12 cellular contexts compared by ENCODE assay signal in the genomic region with DNA sequence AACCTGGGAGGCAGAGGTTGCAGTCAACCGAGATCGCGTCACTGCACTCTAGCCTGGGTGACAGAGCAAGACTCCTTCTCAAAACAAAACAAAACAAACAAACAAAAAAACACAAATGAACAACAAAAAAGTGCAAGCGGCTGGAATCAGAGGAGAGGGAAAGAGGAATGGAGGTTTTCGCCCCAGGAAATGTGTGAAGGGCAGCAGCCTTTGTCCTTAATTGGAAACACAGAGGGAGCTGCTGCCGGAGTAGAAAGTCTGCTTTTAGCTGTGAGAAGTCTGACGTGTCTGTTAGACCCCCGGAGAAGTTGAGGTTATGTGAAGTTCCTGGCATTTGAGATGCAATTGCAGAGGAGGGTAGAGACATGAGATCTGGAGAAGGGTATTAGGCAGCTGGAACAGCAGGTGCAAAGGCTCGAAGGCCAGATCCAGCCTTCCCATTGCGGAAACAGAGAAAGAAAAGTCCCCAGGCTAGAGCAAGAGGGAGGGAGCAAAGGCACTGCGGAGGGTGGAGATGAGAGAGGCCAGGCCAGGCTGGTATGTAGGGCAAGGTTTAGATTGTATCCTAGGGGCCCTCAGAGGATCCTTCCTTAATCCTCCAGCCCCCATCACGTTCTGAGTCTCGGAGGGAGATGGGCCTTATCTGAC. TPM values are rescaled to one million over a fixed set of nuclear protein-coding genes. Genes with fewer than 3 reads are reported as not detected.
DNase-seq lines count a peak whose midpoint lies in the region; ATAC-seq and TF ChIP-seq lines count a peak whose summit lies in the region.
"Had no signal": no experiment of that assay in that cellular context is flagged by ENCODE, and none has a peak within 500 bp of the region (broad histone marks: within the 10 kb centered on the region; RNA-seq: fewer than 3 reads in every experiment).

No MANE protein-coding gene starts in this region.

- H3K27ac ChIP-seq in CD4-positive, alpha-beta T cell (ENCODE audit: low read depth, low read length): peak overlapping the region; percentile 47
- H3K27ac ChIP-seq in GM23338 (ENCODE audit: low read depth): no peak overlapping the region

- no peak for DNase-seq in CD4-positive, alpha-beta T cell
- no peak for DNase-seq in GM23338 (ENCODE audit: low spot score)
- no peak for DNase-seq in activated T-helper 2 cell treated with anti-CD3 and anti-CD28 coated beads, Interferon-gamma antibody, Interleukin-2, Interleukin-4, amounts not matched to agents 10 μg/mL and 5 μg/mL and 100 μg/mL, durations not matched to agents 14 hours and 24 hours and 36 hours (ENCODE audit: low spot score)
- DNase-seq in natural killer cell: no peak
- DNase-seq in DMS153 treated with DMSO at 0.1 percent for 48 hours (lab: John Stamatoyannopoulos, UW; ENCODE audit: unreplicated experiment): no peak
- DNase-seq in endothelial cell (ENCODE audit: low spot score): no peak
- DNase-seq in COLO829 (ENCODE audit: low spot score): no peak
- DNase-seq: anterior cingulate cortex, Calu3, mesendoderm had no signal

- H3K79me2 ChIP-seq in GM23338 (replicated peaks; ENCODE audit: insufficient read depth): no peaks in the 10 kb centered on the region

- H2AFZ ChIP-seq in GM23338: peak overlapping the region; percentile 75; the same call in 1 of the 2 replicates

- H3K4me3 Mint-ChIP-seq in CD4-positive, alpha-beta T cell: peak overlapping the region; percentile 91
- H3K4me3 Mint-ChIP-seq in GM23338 (no peak overlapping the region; the same call in 2 of the 3 replicates), natural killer cell (peak overlapping the region; percentile 55), endothelial cell (ENCODE audit: unreplicated experiment) (no peak overlapping the region)
- peak overlapping the region; percentile 74 for H3K4me3 Mint-ChIP-seq in activated T-helper 2 cell treated with anti-CD3 and anti-CD28 coated beads, Interferon-gamma antibody, Interleukin-2, Interleukin-4, amounts not matched to agents 10 μg/mL and 5 μg/mL and 100 μg/mL, durations not matched to agents 14 hours and 24 hours and 36 hours (ENCODE audit: low read depth)

- H3K9me3 Mint-ChIP-seq in CD4-positive, alpha-beta T cell: no peaks in the 10 kb centered on the region
- H3K9me3 Mint-ChIP-seq in GM23338: no peaks in the 10 kb centered on the region; the same call in 2 of the 3 replicates
- H3K9me3 Mint-ChIP-seq in activated T-helper 2 cell treated with anti-CD3 and anti-CD28 coated beads, Interferon-gamma antibody, Interleukin-2, Interleukin-4, amounts not matched to agents 10 μg/mL and 5 μg/mL and 100 μg/mL, durations not matched to agents 14 hours and 24 hours and 36 hours: no peaks in the 10 kb centered on the region
- no peaks in the 10 kb centered on the region for H3K9me3 Mint-ChIP-seq in natural killer cell
- no peaks in the 10 kb centered on the region for H3K9me3 Mint-ChIP-seq in endothelial cell (ENCODE audit: unreplicated experiment)

- 0 out of 2 replicates have a peak, but pooled peaks cover 8% of the 10 kb centered on the region for H3F3A ChIP-seq in GM23338 (replicated peaks; ENCODE audit: low read depth)

- no peak overlapping the region for H3K4me3 ChIP-seq in GM23338

- POLR2A ChIA-PET in CD4-positive, alpha-beta T cell (lab: Charles Lee): interaction anchor here (1.0 to 3.8 kb wide), 5 partner anchors 26 to 539 kb away, joined by 3 to 32 read pairs (median 7); partner anchors contain the start of genes MPND and YJU2

- peak; percentile 11 for ATAC-seq in CD4-positive, alpha-beta T cell (ENCODE audit: poor library complexity)
- ATAC-seq in GM23338: no peak
- no peak for ATAC-seq in natural killer cell

- no peak overlapping the region for H3K4me2 ChIP-seq in GM23338

- peaks cover 44% of the 10 kb centered on the region for H3K4me1 Mint-ChIP-seq in CD4-positive, alpha-beta T cell (ENCODE audit: low read depth)
- H3K4me1 Mint-ChIP-seq in GM23338: peaks cover 15% of the 10 kb centered on the region
- H3K4me1 Mint-ChIP-seq in activated T-helper 2 cell treated with anti-CD3 and anti-CD28 coated beads, Interferon-gamma antibody, Interleukin-2, Interleukin-4, amounts not matched to agents 10 μg/mL and 5 μg/mL and 100 μg/mL, durations not matched to agents 14 hours and 24 hours and 36 hours (ENCODE audit: low read depth): peaks cover 29% of the 10 kb centered on the region
- peaks cover 30 to 53% of the 10 kb centered on the region in 2 donors for H3K4me1 Mint-ChIP-seq in natural killer cell
- no peaks in the 10 kb centered on the region for H3K4me1 Mint-ChIP-seq in endothelial cell (ENCODE audit: unreplicated experiment)

- intact Hi-C loops in CD4-positive, alpha-beta T cell (cut with DNase I, micrococcal nuclease): loop anchor here (2.0 to 5.0 kb wide), 2 partner anchors 41 kb away; partner anchors contain the start of gene MPND (in 2 of the 2)
- intact Hi-C loops in activated T-helper 2 cell treated with anti-CD3 and anti-CD28 coated beads, Interferon-gamma antibody, Interleukin-2, Interleukin-4, amounts not matched to agents 10 μg/mL and 5 μg/mL and 100 μg/mL, durations not matched to agents 14 hours and 24 hours and 36 hours (cut with micrococcal nuclease): no loop called here
- intact Hi-C loops in natural killer cell (cut with micrococcal nuclease): loop anchor here (5.0 kb wide), 1 partner anchor 34 kb away; no protein-coding TSS in a partner anchor

- peak overlapping the region; percentile 88 for H3K27ac Mint-ChIP-seq in CD4-positive, alpha-beta T cell
- H3K27ac Mint-ChIP-seq in GM23338: no peak overlapping the region
- H3K27ac Mint-ChIP-seq in activated T-helper 2 cell treated with anti-CD3 and anti-CD28 coated beads, Interferon-gamma antibody, Interleukin-2, Interleukin-4, amounts not matched to agents 10 μg/mL and 5 μg/mL and 100 μg/mL, durations not matched to agents 14 hours and 24 hours and 36 hours: peak overlapping the region; percentile 79
- H3K27ac Mint-ChIP-seq in natural killer cell: peak overlapping the region; percentile 80 to 94
- no peak overlapping the region for H3K27ac Mint-ChIP-seq in endothelial cell (ENCODE audit: unreplicated experiment)

- no peaks in the 10 kb centered on the region for H3K27me3 Mint-ChIP-seq in CD4-positive, alpha-beta T cell
- H3K27me3 Mint-ChIP-seq in GM23338 (ENCODE audit: insufficient read depth, low read depth, poor library complexity): peaks cover 8% of the 10 kb centered on the region
- no peaks in the 10 kb centered on the region for H3K27me3 Mint-ChIP-seq in activated T-helper 2 cell treated with anti-CD3 and anti-CD28 coated beads, Interferon-gamma antibody, Interleukin-2, Interleukin-4, amounts not matched to agents 10 μg/mL and 5 μg/mL and 100 μg/mL, durations not matched to agents 14 hours and 24 hours and 36 hours (ENCODE audit: low read depth)
- no peaks in the 10 kb centered on the region for H3K27me3 Mint-ChIP-seq in natural killer cell (ENCODE audit: low read depth in 2 of 2)
- peaks cover 4% of the 10 kb centered on the region for H3K27me3 Mint-ChIP-seq in endothelial cell (ENCODE audit: unreplicated experiment)

- no peak for TF ChIP-seq CTCF in CD4-positive, alpha-beta T cell (IDR thresholded peaks at IDR 0.05)
- TF ChIP-seq CTCF in GM23338 (conservative IDR thresholded peaks at IDR 0.05; ENCODE audit: low read depth in 2 of 2): no peak
- TF ChIP-seq CTCF in natural killer cell (IDR thresholded peaks at IDR 0.05): no peak
- no peak for TF ChIP-seq CTCF in endothelial cell (IDR thresholded peaks at IDR 0.05; ENCODE audit: unreplicated experiment)

- CTCF ChIA-PET in CD4-positive, alpha-beta T cell (lab: Charles Lee): interaction anchor here (0.6 kb wide), 1 partner anchor 1851 kb away, joined by 3 read pairs; no protein-coding TSS in a partner anchor

- no peaks in the 10 kb centered on the region for H3K27me3 ChIP-seq in CD4-positive, alpha-beta T cell (ENCODE audit: control insufficient read depth, insufficient read depth, low read length)
- no peaks in the 10 kb centered on the region for H3K27me3 ChIP-seq in GM23338 (ENCODE audit: insufficient read depth)

- no peaks in the 10 kb centered on the region for H4K20me1 ChIP-seq in GM23338 (replicated peaks; ENCODE audit: insufficient read depth)

- peaks cover 7% of the 10 kb centered on the region for H3K36me3 Mint-ChIP-seq in CD4-positive, alpha-beta T cell (ENCODE audit: low read depth)
- peaks cover 11% of the 10 kb centered on the region for H3K36me3 Mint-ChIP-seq in GM23338 (ENCODE audit: low read depth)
- H3K36me3 Mint-ChIP-seq in activated T-helper 2 cell treated with anti-CD3 and anti-CD28 coated beads, Interferon-gamma antibody, Interleukin-2, Interleukin-4, amounts not matched to agents 10 μg/mL and 5 μg/mL and 100 μg/mL, durations not matched to agents 14 hours and 24 hours and 36 hours (ENCODE audit: low read depth): peaks cover 3% of the 10 kb centered on the region
- H3K36me3 Mint-ChIP-seq in natural killer cell: no peaks in the 10 kb centered on the region
- peaks cover 3% of the 10 kb centered on the region for H3K36me3 Mint-ChIP-seq in endothelial cell (ENCODE audit: low read depth, unreplicated experiment)

- H3K9me3 ChIP-seq in CD4-positive, alpha-beta T cell (ENCODE audit: control insufficient read depth, low read length): no peaks in the 10 kb centered on the region

- H3K4me1 ChIP-seq in GM23338 (ENCODE audit: insufficient read depth): no peaks in the 10 kb centered on the region; the same call in 1 of the 2 replicates

- H3K9me2 ChIP-seq in GM23338 (ENCODE audit: insufficient read depth): no peaks in the 10 kb centered on the region

- H3K36me3 ChIP-seq in GM23338 (ENCODE audit: insufficient read depth): no peaks in the 10 kb centered on the region

RNA-seq across cellular contexts. Expression of gene TMIGD2, which starts 0.5 kb away (rescaled TPM):
- 10 to 100 TPM; 17.6 to 20.9 TPM for total RNA-seq in CD4-positive, alpha-beta T cell
- total RNA-seq in GM23338 (2014; rRNA removed; shearing (Covaris generic)): 0.76 and 0.93 TPM in 2 replicates
- 0.24 and 0.79 TPM in 2 replicates for polyA plus RNA-seq in GM23338 (2016; fragmentation: Nextera tagmentation; extraction: Ambion mirVana)
- total RNA-seq in activated T-helper 2 cell treated with anti-CD3 and anti-CD28 coated beads, Interferon-gamma antibody, Interleukin-2, Interleukin-4, amounts not matched to agents 10 μg/mL and 5 μg/mL and 100 μg/mL, durations not matched to agents 14 hours and 24 hours and 36 hours: 9.2 and 10.8 TPM in 2 replicates
- total RNA-seq in natural killer cell (10 to 100 TPM; 33.8 to 45.3 (median 41.1) TPM), endothelial cell (ENCODE audit: unreplicated experiment) (not detected)
- total RNA-seq: Calu3, M059J, renal cortical epithelial cell had no signal

RNA-seq across cellular contexts. Expression of gene FSD1, which starts 2.7 kb away (rescaled TPM):
- 1 to 10 TPM in 1 of 2 experiments, under 1 TPM in 1; 0.98 to 1.0 TPM for total RNA-seq in CD4-positive, alpha-beta T cell
- total RNA-seq in GM23338 (2014; rRNA removed; shearing (Covaris generic)): 54.0 and 82.9 TPM in 2 replicates
- polyA plus RNA-seq in GM23338 (2016; fragmentation: Nextera tagmentation; extraction: Ambion mirVana): 50.7 and 52.1 TPM in 2 replicates
- total RNA-seq in activated T-helper 2 cell treated with anti-CD3 and anti-CD28 coated beads, Interferon-gamma antibody, Interleukin-2, Interleukin-4, amounts not matched to agents 10 μg/mL and 5 μg/mL and 100 μg/mL, durations not matched to agents 14 hours and 24 hours and 36 hours: 26.8 and 32.8 TPM in 2 replicates
- total RNA-seq in natural killer cell (10 to 100 TPM; 15.5 to 18.2 (median 16.4) TPM), endothelial cell (ENCODE audit: unreplicated experiment) (19.0 TPM)

RNA-seq across cellular contexts. Expression of gene SHD, which starts 22.6 kb away (rescaled TPM):
- under 1 TPM; 0.14 to 0.64 TPM for total RNA-seq in CD4-positive, alpha-beta T cell
- total RNA-seq in GM23338 (2014; rRNA removed; shearing (Covaris generic)): 1.8 and 7.5 TPM in 2 replicates
- polyA plus RNA-seq in GM23338 (2016; fragmentation: Nextera tagmentation; extraction: Ambion mirVana): 6.4 and 8.0 TPM in 2 replicates
- 0.46 and 1.2 TPM in 2 replicates for total RNA-seq in activated T-helper 2 cell treated with anti-CD3 and anti-CD28 coated beads, Interferon-gamma antibody, Interleukin-2, Interleukin-4, amounts not matched to agents 10 μg/mL and 5 μg/mL and 100 μg/mL, durations not matched to agents 14 hours and 24 hours and 36 hours
- total RNA-seq in natural killer cell (under 1 TPM in 1 of 3 donors, not detected in 2; 0.20 TPM), endothelial cell (ENCODE audit: unreplicated experiment) (0.90 TPM)
- total RNA-seq: Calu3, M059J, renal cortical epithelial cell had no signal

RNA-seq across cellular contexts. Expression of gene STAP2, which starts 36.9 kb away (rescaled TPM):
- total RNA-seq in CD4-positive, alpha-beta T cell: 1 to 10 TPM; 1.7 to 1.8 TPM
- 9.2 and 15.1 TPM in 2 replicates for total RNA-seq in GM23338 (2014; rRNA removed; shearing (Covaris generic))
- polyA plus RNA-seq in GM23338 (2016; fragmentation: Nextera tagmentation; extraction: Ambion mirVana): 20.7 and 21.7 TPM in 2 replicates
- total RNA-seq in activated T-helper 2 cell treated with anti-CD3 and anti-CD28 coated beads, Interferon-gamma antibody, Interleukin-2, Interleukin-4, amounts not matched to agents 10 μg/mL and 5 μg/mL and 100 μg/mL, durations not matched to agents 14 hours and 24 hours and 36 hours: 15.4 and 17.1 TPM in 2 replicates
- total RNA-seq in natural killer cell (1 to 10 TPM; 1.4 to 3.3 (median 2.0) TPM), endothelial cell (ENCODE audit: unreplicated experiment) (66.2 TPM)

RNA-seq across cellular contexts. Expression of gene MPND, which starts 41.6 kb away (rescaled TPM):
- 10 to 100 TPM; 10.3 to 11.0 TPM for total RNA-seq in CD4-positive, alpha-beta T cell
- total RNA-seq in GM23338 (2014; rRNA removed; shearing (Covaris generic)): 9.1 and 15.6 TPM in 2 replicates
- polyA plus RNA-seq in GM23338 (2016; fragmentation: Nextera tagmentation; extraction: Ambion mirVana): 11.8 and 22.5 TPM in 2 replicates
- total RNA-seq in activated T-helper 2 cell treated with anti-CD3 and anti-CD28 coated beads, Interferon-gamma antibody, Interleukin-2, Interleukin-4, amounts not matched to agents 10 μg/mL and 5 μg/mL and 100 μg/mL, durations not matched to agents 14 hours and 24 hours and 36 hours: 19.3 and 20.2 TPM in 2 replicates
- 10 to 100 TPM; 30.4 to 38.4 (median 31.1) TPM for total RNA-seq in natural killer cell
- 18.3 TPM for total RNA-seq in endothelial cell (ENCODE audit: unreplicated experiment)

Comparison
In these comparisons a context has a peak if more than half of its experiments do, and no peak if none do; other contexts are left out.
1. H3K27ac Mint-ChIP-seq: peak in CD4-positive, alpha-beta T cell (single experiment), activated T-helper 2 cell treated with anti-CD3 and anti-CD28 coated beads, Interferon-gamma antibody, Interleukin-2, Interleukin-4, amounts not matched to agents 10 μg/mL and 5 μg/mL and 100 μg/mL, durations not matched to agents 14 hours and 24 hours and 36 hours (single experiment) and natural killer cell (2 of 2); none in GM23338 (single experiment) and endothelial cell (single experiment).
2. H3K4me3 Mint-ChIP-seq: peak in CD4-positive, alpha-beta T cell (single experiment), activated T-helper 2 cell treated with anti-CD3 and anti-CD28 coated beads, Interferon-gamma antibody, Interleukin-2, Interleukin-4, amounts not matched to agents 10 μg/mL and 5 μg/mL and 100 μg/mL, durations not matched to agents 14 hours and 24 hours and 36 hours (single experiment) and natural killer cell (single experiment); none in GM23338 (single experiment) and endothelial cell (single experiment).